21 cellular contexts compared by ENCODE assay signal in the genomic region with DNA sequence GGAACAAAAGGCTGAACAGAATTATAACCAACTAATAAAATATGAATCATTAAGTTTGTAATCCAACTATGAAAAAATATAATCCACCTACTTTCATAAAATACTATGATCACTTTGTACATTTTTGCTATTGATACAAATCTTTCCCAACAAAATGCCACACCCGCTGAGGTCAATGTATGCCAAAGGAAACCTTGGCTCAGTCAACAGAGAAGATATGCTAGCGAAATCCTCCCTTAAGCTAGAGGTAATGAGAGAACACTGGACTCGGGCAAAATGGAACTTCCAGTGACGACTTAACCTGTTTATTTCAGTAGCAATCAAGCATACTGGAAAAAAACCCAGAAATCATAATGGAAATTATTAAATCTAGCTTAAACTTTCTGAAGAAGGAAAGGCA.
"Had no signal": no experiment of that assay in that cellular context is flagged by ENCODE, and none has a peak within 500 bp of the region (broad histone marks: within the 10 kb centered on the region; RNA-seq: fewer than 3 reads in every experiment).

No MANE protein-coding gene starts in this region.

- H3K27ac ChIP-seq: RWPE1 had no signal

- DNase-seq: IMR-90, Karpas-422, KG1, MM.1S, NCI-H1092 treated with DMSO at 0.1 percent for 48 hours, NCI-H1436, NCI-H187, NCI-H2029, NCI-H2081 treated with DMSO at 0.1 percent for 48 hours, NCI-H2171, NCI-H226, NCI-H446, NCI-H510A, NCI-H524 treated with DMSO at 0.1 percent for 48 hours, NCI-H69, NCI-H774, SHP77 had no signal

- FAIRE-seq: HepG2 had no signal

- ATAC-seq: HepG2, Panc1, SK-N-SH treated with all-trans-retinoic acid at 6 μM for 48 hours had no signal
